Comparison of ENCODE assay signal across 1 cellular context in genomic region chr5:67815455-67816391, GRCh38.
A peak's percentile ranks its signal among the peaks of the same experiment; 100 is the strongest.
TF ChIP-seq lines count a peak whose summit lies in the region.

No MANE protein-coding gene starts in this region.

TF ChIP-seq in HepG2, 621 proteins besides CTCF, POLR2A, EP300 and RAD21 (continued from another document and continues in another):
- TF ChIP-seq ARID4A (CRISPR knock-in tag; IDR thresholded peaks at IDR 0.05; ENCODE audit: borderline replicate concordance): no peak
- TF ChIP-seq CENPBD1 (CRISPR knock-in tag; IDR thresholded peaks at IDR 0.05; ENCODE audit: borderline replicate concordance, low read depth): no peak
- TF ChIP-seq ZSCAN9 (CRISPR knock-in tag; IDR thresholded peaks at IDR 0.05; ENCODE audit: borderline replicate concordance): 0 out of 2 replicates have a peak, but pooled peaks have one; percentile 23
- TF ChIP-seq FOXA1 (IDR thresholded peaks at IDR 0.05): no peak
- TF ChIP-seq FOXA1 (CRISPR knock-in tag; IDR thresholded peaks at IDR 0.05): peak; percentile 77
- TF ChIP-seq ZSCAN12 (CRISPR knock-in tag; IDR thresholded peaks at IDR 0.05): no peak
- TF ChIP-seq KLF12 (CRISPR knock-in tag; IDR thresholded peaks at IDR 0.05; ENCODE audit: borderline replicate concordance): no peak
- TF ChIP-seq ZBTB34 (CRISPR knock-in tag; IDR thresholded peaks at IDR 0.05): peak; percentile 68; the same call in 1 of the 2 replicates
- no peak for TF ChIP-seq ZBTB2 (CRISPR knock-in tag; IDR thresholded peaks at IDR 0.05; ENCODE audit: low read depth)
- TF ChIP-seq TCF7L2 (IDR thresholded peaks at IDR 0.05; ENCODE audit: low read depth, low read length): 0 out of 2 replicates have a peak, but pooled peaks have one; percentile 32
- no peak for TF ChIP-seq SMARCE1 (IDR thresholded peaks at IDR 0.05; ENCODE audit: borderline replicate concordance)
- no peak for TF ChIP-seq SIN3A (IDR thresholded peaks at IDR 0.05; ENCODE audit: borderline replicate concordance, low read depth, low read length)
- no peak for TF ChIP-seq FOXP1 (IDR thresholded peaks at IDR 0.05)
- peak; percentile 70; the same call in 1 of the 2 replicates for TF ChIP-seq FOXP1 (CRISPR knock-in tag; IDR thresholded peaks at IDR 0.05)
- no peak for TF ChIP-seq IRF9 (CRISPR knock-in tag; IDR thresholded peaks at IDR 0.05; ENCODE audit: borderline replicate concordance)
- TF ChIP-seq RXRA (CRISPR knock-in tag; IDR thresholded peaks at IDR 0.05): no peak
- no peak for TF ChIP-seq ZNF558 (CRISPR knock-in tag; IDR thresholded peaks at IDR 0.05; ENCODE audit: borderline replicate concordance)
- TF ChIP-seq NKX3-1 (CRISPR knock-in tag; IDR thresholded peaks at IDR 0.05): no peak
- TF ChIP-seq ZFP62 (CRISPR knock-in tag; IDR thresholded peaks at IDR 0.05): no peak
- no peak for TF ChIP-seq ZBTB8A (CRISPR knock-in tag; IDR thresholded peaks at IDR 0.05; ENCODE audit: borderline replicate concordance, low read depth)
- no peak for TF ChIP-seq SOX13 (IDR thresholded peaks at IDR 0.05)
- TF ChIP-seq SOX13 (CRISPR knock-in tag; conservative IDR thresholded peaks at IDR 0.05 in 1 of 2, IDR thresholded peaks at IDR 0.05 in 1 of 2): peak in 1 of 2 experiments; percentile 90; a peak in 2 of 4 replicates
- TF ChIP-seq YEATS4 (CRISPR knock-in tag; IDR thresholded peaks at IDR 0.05; ENCODE audit: borderline replicate concordance): no peak
- no peak for TF ChIP-seq KDM4B (CRISPR knock-in tag; IDR thresholded peaks at IDR 0.05)
- TF ChIP-seq ZNF737 (CRISPR knock-in tag; IDR thresholded peaks at IDR 0.05; ENCODE audit: borderline replicate concordance): no peak
- no peak for TF ChIP-seq NR2F2 (IDR thresholded peaks at IDR 0.05; ENCODE audit: borderline replicate concordance, low read depth)
- no peak for TF ChIP-seq ZNF124 (CRISPR knock-in tag; IDR thresholded peaks at IDR 0.05)
- no peak for TF ChIP-seq ZBTB1 (CRISPR knock-in tag; IDR thresholded peaks at IDR 0.05; ENCODE audit: borderline replicate concordance)
- TF ChIP-seq BCL6 (CRISPR knock-in tag; IDR thresholded peaks at IDR 0.05): peak; percentile 66
- peak; percentile 68 for TF ChIP-seq ISL2 (CRISPR knock-in tag; IDR thresholded peaks at IDR 0.05)
- no peak for TF ChIP-seq CAMTA2 (CRISPR knock-in tag; IDR thresholded peaks at IDR 0.05; ENCODE audit: borderline replicate concordance)
- TF ChIP-seq ELF3 (CRISPR knock-in tag; IDR thresholded peaks at IDR 0.05): peak; percentile 40; the same call in 1 of the 2 replicates
- TF ChIP-seq PREB (CRISPR knock-in tag; IDR thresholded peaks at IDR 0.05): no peak
- TF ChIP-seq ZBTB21 (CRISPR knock-in tag; IDR thresholded peaks at IDR 0.05): no peak
- TF ChIP-seq NFATC3 (CRISPR knock-in tag; IDR thresholded peaks at IDR 0.05): no peak
- no peak for TF ChIP-seq ZNF230 (CRISPR knock-in tag; IDR thresholded peaks at IDR 0.05)
- TF ChIP-seq ZNF646 (CRISPR knock-in tag; IDR thresholded peaks at IDR 0.05): no peak
- no peak for TF ChIP-seq NFIB (CRISPR knock-in tag; IDR thresholded peaks at IDR 0.05; ENCODE audit: borderline replicate concordance)
- no peak; the same call in 1 of the 2 replicates for TF ChIP-seq CHD4 (IDR thresholded peaks at IDR 0.05; ENCODE audit: borderline replicate concordance, low read length)
- TF ChIP-seq FUBP1 (CRISPR knock-in tag; IDR thresholded peaks at IDR 0.05; ENCODE audit: borderline replicate concordance): no peak
- TF ChIP-seq ASH2L (IDR thresholded peaks at IDR 0.05; ENCODE audit: insufficient read length, low read depth, low read length): no peak
- no peak for TF ChIP-seq GABPA (IDR thresholded peaks at IDR 0.05; ENCODE audit: low read depth, low read length)
- TF ChIP-seq GABPA (CRISPR knock-in tag; IDR thresholded peaks at IDR 0.05; ENCODE audit: low read depth): no peak
- no peak for TF ChIP-seq ZBTB39 (CRISPR knock-in tag; IDR thresholded peaks at IDR 0.05)
- no peak for TF ChIP-seq TCF12 (IDR thresholded peaks at IDR 0.05)
- TF ChIP-seq TCF12 (CRISPR knock-in tag; IDR thresholded peaks at IDR 0.05): no peak
